11 cellular contexts compared by ENCODE assay signal in the genomic region with DNA sequence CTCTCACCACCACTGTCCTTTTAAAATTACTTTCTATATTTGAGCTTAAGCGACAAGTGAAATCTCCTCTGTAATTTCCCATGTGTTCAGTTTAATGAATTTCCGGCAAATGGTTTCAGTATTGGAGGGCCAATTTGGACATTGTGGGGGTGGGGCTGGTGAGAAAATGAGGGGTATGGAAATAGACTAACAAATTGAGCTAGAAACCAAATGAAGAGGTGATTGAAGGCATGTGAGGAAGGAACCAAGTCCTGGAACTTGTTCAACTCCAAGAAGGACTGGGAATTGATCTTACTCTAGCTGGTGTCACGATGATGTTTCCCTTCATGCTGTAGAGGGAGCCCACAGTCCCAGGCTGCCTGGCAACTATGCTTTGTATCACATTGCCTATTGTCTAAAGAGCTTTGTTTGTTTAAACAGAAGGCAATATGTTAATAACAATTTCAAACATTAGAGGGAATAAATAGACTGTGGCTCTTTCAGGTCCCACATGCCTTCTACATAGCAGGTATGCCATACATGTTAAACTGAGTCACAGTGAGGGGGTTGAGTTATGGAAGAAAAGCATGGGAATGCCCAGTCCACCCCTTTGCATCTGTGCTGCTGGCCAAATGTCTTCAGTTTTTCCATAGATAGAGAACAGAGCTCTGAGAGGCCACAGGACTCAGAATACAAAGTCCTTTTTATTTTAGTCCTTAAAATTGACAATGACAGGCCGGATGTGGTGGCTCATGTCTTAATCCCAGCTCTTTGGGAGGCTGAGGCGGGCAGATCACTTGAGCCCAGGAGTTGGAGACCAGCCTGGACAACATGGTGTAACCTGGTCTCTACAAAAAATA. TPM values are rescaled to one million over a fixed set of nuclear protein-coding genes. Genes with fewer than 3 reads are reported as not detected.
DNase-seq lines count a peak whose midpoint lies in the region; ATAC-seq and TF ChIP-seq lines count a peak whose summit lies in the region.
"Had no signal": no experiment of that assay in that cellular context is flagged by ENCODE, and none has a peak within 500 bp of the region (broad histone marks: within the 10 kb centered on the region; RNA-seq: fewer than 3 reads in every experiment).

No MANE protein-coding gene starts in this region.

- no peak overlapping the region for H4K8ac ChIP-seq in neuronal stem cell (ENCODE audit: low read depth, low read length)

- ATAC-seq in HG02938 (IDR thresholded peaks at IDR 0.05; ENCODE audit: unreplicated experiment) = no peak

- no peak overlapping the region for H2BK120ac ChIP-seq in neuronal stem cell (ENCODE audit: low read depth, low read length)

- H3K27me3 ChIP-seq in dorsolateral prefrontal cortex (no peaks in the 10 kb centered on the region), neuronal stem cell (ENCODE audit: control insufficient read depth in 3 of 3, insufficient read depth in 3 of 3, low read depth in 1 of 3, low read length in 3 of 3) (no peaks in the 10 kb centered on the region)

- no peak overlapping the region for H3K18ac ChIP-seq in neuronal stem cell (ENCODE audit: low read length)

- no peak overlapping the region for H3K14ac ChIP-seq in neuronal stem cell (ENCODE audit: low read length)

- no peak overlapping the region for H2BK15ac ChIP-seq in neuronal stem cell (ENCODE audit: low read length)

- peaks cover 3 to 14% of the 10 kb centered on the region in 2 donors for H3K4me1 ChIP-seq in neuronal stem cell (ENCODE audit: control insufficient read depth in 2 of 2, insufficient read depth in 1 of 2, low read depth in 1 of 2, low read length in 2 of 2)

- H3K23ac ChIP-seq in neuronal stem cell (ENCODE audit: low read depth, low read length, poor library complexity) = no peak overlapping the region

- no CpG with 5 or more reads among the region's 5 CpGs for WGBS in neuronal stem cell (ENCODE audit: extremely low coverage in 2 of 2, insufficient read length in 2 of 2, insufficient replicate concordance in 1 of 2), 2 donors

- H2BK12ac ChIP-seq in neuronal stem cell (ENCODE audit: low read length) = no peak overlapping the region

- no peak overlapping the region for H4K91ac ChIP-seq in neuronal stem cell (ENCODE audit: low read depth, low read length, poor library complexity)

- no peak overlapping the region for H2BK5ac ChIP-seq in neuronal stem cell (ENCODE audit: low read length)

- DNase-seq in Kasumi-1 (lab: John Stamatoyannopoulos, UW) (peak; percentile 43 to 55), dorsolateral prefrontal cortex (peak in 4 of 10 donors; percentile 50 to 65 (median 58)), neuronal stem cell (ENCODE audit: low spot score) (no peak), NCI-H2171 (lab: John Stamatoyannopoulos, UW) (no peak), COLO829 (ENCODE audit: low spot score) (no peak)
- DNase-seq in activated T-cell treated with anti-CD3 and anti-CD28 coated beads, Interleukin-2, amount 50 U/mL, for 1 hour = no peak
- DNase-seq: activated CD4-positive, alpha-beta T cell treated with anti-CD3 and anti-CD28 coated beads, Interleukin-2, amount 50 U/mL, for 1 hour; NCI-H524 treated with DMSO at 0.1 percent for 48 hours had no signal

- TF ChIP-seq CTCF in GM12872 (IDR thresholded peaks at IDR 0.05; ENCODE audit: insufficient read depth, low read depth, low read length) = peak; percentile 31; the same call in 1 of the 3 replicates
- TF ChIP-seq CTCF in dorsolateral prefrontal cortex (IDR thresholded peaks at IDR 0.05 in 54 of 56, conservative IDR thresholded peaks at IDR 0.05 in 2 of 56; ENCODE audit: low read depth in 1 of 56, partially characterized antibody in 56 of 56) = peak in 54 of 56 donors; percentile 17 to 73 (median 50)

- peak overlapping the region; percentile 54 for H2AFZ ChIP-seq in neuronal stem cell (ENCODE audit: low read length)

- no peak overlapping the region for H3K4ac ChIP-seq in neuronal stem cell (ENCODE audit: low read length)

- H3K36me3 ChIP-seq in neuronal stem cell (replicated peaks in 1 of 2; ENCODE audit: control insufficient read depth in 2 of 2, insufficient read depth in 2 of 2, low read length in 2 of 2) = no peaks in the 10 kb centered on the region
- H3K36me3 ChIP-seq: neutrophil had no signal

- H3K4me2 ChIP-seq in neuronal stem cell (ENCODE audit: insufficient read depth, low read length, poor library complexity, severe bottlenecking) = no peak overlapping the region

- no peak overlapping the region for H2AK5ac ChIP-seq in neuronal stem cell (ENCODE audit: low read depth, low read length)

- H3K9ac ChIP-seq in neuronal stem cell (ENCODE audit: low read depth, low read length, poor library complexity) = no peak overlapping the region

- H3K4me3 ChIP-seq in dorsolateral prefrontal cortex = peak overlapping the region in 30 of 59 donors; percentile 1 to 49 (median 19)
- no peak overlapping the region for H3K4me3 ChIP-seq in neuronal stem cell (ENCODE audit: low read length in 2 of 2)

- intact Hi-C loops in dorsolateral prefrontal cortex (cut with DNase I) = loop anchor here (1.0 to 10.0 kb wide), 5 partner anchors 72 to 804 kb away; a partner anchor contains a TSS

- H3K79me1 ChIP-seq in neuronal stem cell (ENCODE audit: low read depth, low read length) = peaks cover 2% of the 10 kb centered on the region

- H3K27ac ChIP-seq in dorsolateral prefrontal cortex (peak overlapping the region; percentile 13 to 97 (median 89)), neuronal stem cell (replicated peaks; ENCODE audit: low read length) (no peak overlapping the region)
- H3K27ac ChIP-seq: neutrophil had no signal

- no peaks in the 10 kb centered on the region for H3K9me3 ChIP-seq in neuronal stem cell (replicated peaks in 1 of 2; ENCODE audit: control insufficient read depth in 2 of 2, insufficient read depth in 1 of 2, low read depth in 1 of 2, low read length in 2 of 2)
- H3K9me3 ChIP-seq: neutrophil had no signal

RNA-seq across cellular contexts. Expression of a gene that starts 25.0 kb away (rescaled TPM):
- total RNA-seq in dorsolateral prefrontal cortex = 100 to 1,000 TPM; 154 to 477 (median 345) TPM
- 252 TPM for polyA plus RNA-seq in neuronal stem cell (2013, experiment 1 of 2)
- polyA plus RNA-seq in neuronal stem cell (2013, experiment 2 of 2) = 246 TPM

Comparison
In these comparisons a context has a peak if more than half of its experiments do, and no peak if none do; other contexts are left out.
1. DNase-seq: peak in Kasumi-1 (2 of 2); none in neuronal stem cell (single experiment), NCI-H2171 (single experiment), activated T-cell treated with anti-CD3 and anti-CD28 coated beads, Interleukin-2, amount 50 U/mL, for 1 hour (single experiment) and COLO829 (single experiment).
2. H3K4me3 ChIP-seq: peak in dorsolateral prefrontal cortex (30 of 59); none in neuronal stem cell (0 of 2).